ENCODE assay signal across 1 cellular context in genomic region chr19:38183227-38183914, GRCh38.
TF ChIP-seq lines count a peak whose summit lies in the region.

No MANE protein-coding gene starts in this region.

TF ChIP-seq in K562, 482 proteins besides CTCF, POLR2A, EP300 and RAD21 (continued from another document):
- TF ChIP-seq TFAP4 (CRISPR knock-in tag; IDR thresholded peaks at IDR 0.05; ENCODE audit: borderline replicate concordance) (peak; percentile 18; the same call in 1 of the 2 replicates), SAP30 (IDR thresholded peaks at IDR 0.05; ENCODE audit: borderline replicate concordance, insufficient read depth, low read depth, low read length, poor library complexity, severe bottlenecking) (peak; percentile 35)
